35 cellular contexts compared by ENCODE assay signal in genomic region chr3:134944429-134944828, GRCh38.
DNase-seq lines count a peak whose midpoint lies in the region; ATAC-seq, FAIRE-seq and TF ChIP-seq lines count a peak whose summit lies in the region.
"Had no signal": no experiment of that assay in that cellular context is flagged by ENCODE, and none has a peak within 500 bp of the region (broad histone marks: within the 10 kb centered on the region; RNA-seq: fewer than 3 reads in every experiment).

No MANE protein-coding gene starts in this region.

- no TSS peak for BruUV-seq in HepG2 (replicated peaks; lab: Mats Ljungman, UMichigan)
- BruUV-seq in IMR-90 (replicated peaks; lab: Mats Ljungman, UMichigan), result no TSS peak
- BruUV-seq in K562 (replicated peaks; lab: Mats Ljungman, UMichigan), result no TSS peak

- in situ Hi-C loops in HepG2 (cut with HindIII; ENCODE audit: extremely low pct_ligation_motif_present, low pct_unique_long_range_greater_than_20kb) (no loop called here), IMR-90 (cut with MboI; ENCODE audit: low sequenced_read_pairs) (no loop called here), K562 (cut with MboI) (no loop called here)

- TF ChIP-seq EP300 in HepG2 (IDR thresholded peaks at IDR 0.05; ENCODE audit: low read depth in 2 of 2, low read length in 2 of 2) (no peak), HepG2 (CRISPR knock-in tag; IDR thresholded peaks at IDR 0.05; ENCODE audit: borderline replicate concordance) (no peak), A549 (IDR thresholded peaks at IDR 0.05) (no peak), K562 (IDR thresholded peaks at IDR 0.05; ENCODE audit: low read length) (no peak)

- no peak overlapping the region for H3K14ac ChIP-seq in IMR-90 (replicated peaks; ENCODE audit: low read depth, low read length)

- no peak overlapping the region for H2AK5ac ChIP-seq in IMR-90 (ENCODE audit: low read depth, low read length)

- H3K4me3 Mint-ChIP-seq in activated CD8-positive, alpha-beta T cell treated with anti-CD3 and anti-CD28 coated beads, Interleukin-2, amount 10 ng/mL, durations not matched to agents 7 days and 5 days, result no peak overlapping the region
- no peak overlapping the region for H3K4me3 Mint-ChIP-seq in naive thymus-derived CD8-positive, alpha-beta T cell
- H3K4me3 Mint-ChIP-seq: B cell; CD14-positive monocyte; CD4-positive, alpha-beta memory T cell; CD4-positive, alpha-beta T cell; CD4-positive, CD25-positive, alpha-beta regulatory T cell; CD8-positive, alpha-beta memory T cell; CD8-positive, alpha-beta T cell had no signal

- no peak overlapping the region for H2BK120ac ChIP-seq in IMR-90 (ENCODE audit: low read depth, low read length)

- TF ChIP-seq CTCF in HepG2 (CRISPR knock-in tag; IDR thresholded peaks at IDR 0.05) (no peak), right lobe of liver (IDR thresholded peaks at IDR 0.05) (no peak), A549 (IDR thresholded peaks at IDR 0.05) (no peak), IMR-90 (conservative IDR thresholded peaks at IDR 0.05; ENCODE audit: low read depth, low read length) (no peak), K562 (IDR thresholded peaks at IDR 0.05 in 2 of 3, conservative IDR thresholded peaks at IDR 0.05 in 1 of 3; ENCODE audit: insufficient read depth in 2 of 3, low read depth in 1 of 3, low read length in 3 of 3) (no peak), D721Med (IDR thresholded peaks at IDR 0.05; ENCODE audit: insufficient read depth, missing control alignments) (no peak)

- dilution Hi-C loops in IMR-90 (cut with HindIII; ENCODE audit: low sequenced_read_pairs, unreplicated experiment), result no loop called here

- H4K91ac ChIP-seq in IMR-90 (ENCODE audit: insufficient read depth, low read depth, low read length), result no peak overlapping the region

- TF ChIP-seq RAD21 in HepG2 (CRISPR knock-in tag; IDR thresholded peaks at IDR 0.05) (no peak), A549 (conservative IDR thresholded peaks at IDR 0.05 in 1 of 2, IDR thresholded peaks at IDR 0.05 in 1 of 2) (no peak), IMR-90 (IDR thresholded peaks at IDR 0.05; ENCODE audit: low read length) (no peak), K562 (CRISPR knock-in tag; conservative IDR thresholded peaks at IDR 0.05 in 1 of 2, IDR thresholded peaks at IDR 0.05 in 1 of 2) (no peak)

- H2AK9ac ChIP-seq in IMR-90 (replicated peaks; ENCODE audit: low read depth, low read length, poor library complexity), result no peak overlapping the region

- no peaks in the 10 kb centered on the region for H3K36me3 Mint-ChIP-seq in activated CD8-positive, alpha-beta T cell treated with anti-CD3 and anti-CD28 coated beads, Interleukin-2, amount 10 ng/mL, durations not matched to agents 7 days and 5 days (ENCODE audit: low read depth)
- no peaks in the 10 kb centered on the region for H3K36me3 Mint-ChIP-seq in naive thymus-derived CD8-positive, alpha-beta T cell
- H3K36me3 Mint-ChIP-seq: CD14-positive monocyte; CD4-positive, alpha-beta memory T cell; CD4-positive, CD25-positive, alpha-beta regulatory T cell; CD8-positive, alpha-beta memory T cell; CD8-positive, alpha-beta T cell had no signal

- H3K36me3 ChIP-seq in HepG2 (replicated peaks in 1 of 2; ENCODE audit: control insufficient read depth in 1 of 2, insufficient read depth in 2 of 2, low read length in 2 of 2) (no peaks in the 10 kb centered on the region), right lobe of liver (no peaks in the 10 kb centered on the region), IMR-90 (ENCODE audit: control insufficient read depth, insufficient read depth, low read length) (no peaks in the 10 kb centered on the region), K562 (ENCODE audit: control insufficient read depth, insufficient read depth, low read length) (no peaks in the 10 kb centered on the region)
- H3K36me3 ChIP-seq: BE2C; BLaER1; BLaER1 treated with 17β-estradiol and CSF1 and Interleukin-3, amounts not matched to agents 10 nM and 100 nM had no signal

- no peaks in the 10 kb centered on the region for H3K4me1 ChIP-seq in HepG2 (ENCODE audit: insufficient read depth, low read length)
- no peaks in the 10 kb centered on the region for H3K4me1 ChIP-seq in right lobe of liver
- no peaks in the 10 kb centered on the region for H3K4me1 ChIP-seq in A549
- H3K4me1 ChIP-seq in IMR-90 (ENCODE audit: control insufficient read depth, insufficient read depth, low read length), result no peaks in the 10 kb centered on the region
- H3K4me1 ChIP-seq in K562 (replicated peaks in 1 of 2; ENCODE audit: control insufficient read depth in 2 of 2, insufficient read depth in 2 of 2, low read length in 2 of 2), result no peaks in the 10 kb centered on the region
- H3K4me1 ChIP-seq: BE2C; BLaER1; BLaER1 treated with 17β-estradiol and CSF1 and Interleukin-3, amounts not matched to agents 10 nM and 100 nM; Caco-2 had no signal

- no peak overlapping the region for H3K23ac ChIP-seq in IMR-90 (ENCODE audit: low read depth, low read length)

- ATAC-seq in HepG2 (no peak), right lobe of liver (no peak), A549 (no peak), IMR-90 (ENCODE audit: low read depth) (no peak), K562 (no peak)
- ATAC-seq in activated CD8-positive, alpha-beta T cell treated with anti-CD3 and anti-CD28 coated beads, Interleukin-2, amount 10 ng/mL, durations not matched to agents 7 days and 5 days, result no peak
- ATAC-seq in naive thymus-derived CD8-positive, alpha-beta T cell, result no peak
- ATAC-seq: CD8-positive, alpha-beta T cell had no signal

- no peak overlapping the region for H3K56ac ChIP-seq in IMR-90 (ENCODE audit: extremely low read depth, insufficient read depth, low read length)

- TF ChIP-seq POLR2A in HepG2 (IDR thresholded peaks at IDR 0.05; ENCODE audit: insufficient read depth in 1 of 2, low read depth in 2 of 2, low read length in 2 of 2), result no peak
- no peak for TF ChIP-seq POLR2A in right lobe of liver (IDR thresholded peaks at IDR 0.05)
- TF ChIP-seq POLR2A in A549 (IDR thresholded peaks at IDR 0.05; ENCODE audit: low read length), result no peak
- TF ChIP-seq POLR2A in IMR-90 (IDR thresholded peaks at IDR 0.05; ENCODE audit: low read depth, low read length), result no peak
- no peak for TF ChIP-seq POLR2A in K562 (conservative IDR thresholded peaks at IDR 0.05)

- no peak overlapping the region for H3K4ac ChIP-seq in IMR-90 (ENCODE audit: low read depth, low read length)

- DNase-seq in HepG2 (ENCODE audit: low spot score), result no peak
- DNase-seq in right lobe of liver, result no peak
- DNase-seq in A549 (ENCODE audit: low read depth in 1 of 2, low spot score in 1 of 2), result no peak
- no peak for DNase-seq in IMR-90
- no peak for DNase-seq in K562 (ENCODE audit: extremely low read depth in 1 of 4, low spot score in 3 of 4)
- no peak for DNase-seq in D721Med (ENCODE audit: insufficient read length, low spot score)
- no peak for DNase-seq in activated CD8-positive, alpha-beta T cell treated with anti-CD3 and anti-CD28 coated beads, Interleukin-2, amount 10 ng/mL, durations not matched to agents 7 days and 5 days
- no peak for DNase-seq in naive thymus-derived CD8-positive, alpha-beta T cell
- DNase-seq: 8988T; ACHN; AML-193; BE2C; C1 segment of cervical spinal cord; Caco-2; Calu3; CD4-positive, alpha-beta memory T cell; CD4-positive, alpha-beta T cell; CD4-positive, CD25-positive, alpha-beta regulatory T cell; CD8-positive, alpha-beta memory T cell; CD8-positive, alpha-beta T cell; COR-L47; DMS 273 treated with DMSO at 0.1 percent for 48 hours; DMS153; DMS53; DMS79; DMS79 treated with DMSO at 0.1 percent for 48 hours; DND-41; EL had no signal

- no peak overlapping the region for H2AFZ ChIP-seq in HepG2 (ENCODE audit: low read length)
- H2AFZ ChIP-seq in IMR-90 (replicated peaks; ENCODE audit: low read length, poor library complexity), result no peak overlapping the region
- no peak overlapping the region for H2AFZ ChIP-seq in K562 (ENCODE audit: low read depth, low read length)

- H3K9me1 ChIP-seq in IMR-90 (ENCODE audit: insufficient read depth, low read length), result no peaks in the 10 kb centered on the region
- no peaks in the 10 kb centered on the region for H3K9me1 ChIP-seq in K562 (ENCODE audit: control insufficient read depth, insufficient read depth, low read length)

- no peak overlapping the region for H4K5ac ChIP-seq in IMR-90 (ENCODE audit: low read depth, low read length)

- H4K20me1 ChIP-seq in HepG2 (ENCODE audit: insufficient read depth, low read length) (no peaks in the 10 kb centered on the region), IMR-90 (ENCODE audit: insufficient read depth, low read length) (no peaks in the 10 kb centered on the region), K562 (replicated peaks; ENCODE audit: control insufficient read depth, insufficient read depth, low read length) (no peaks in the 10 kb centered on the region)
- H4K20me1 ChIP-seq: BLaER1; BLaER1 treated with 17β-estradiol and CSF1 and Interleukin-3, amounts not matched to agents 10 nM and 100 nM had no signal

- no peaks in the 10 kb centered on the region for H3K27me3 ChIP-seq in HepG2 (ENCODE audit: control insufficient read depth in 1 of 2, insufficient read depth in 2 of 2, low read length in 2 of 2)
- H3K27me3 ChIP-seq in right lobe of liver, result no peaks in the 10 kb centered on the region
- H3K27me3 ChIP-seq in IMR-90 (ENCODE audit: control insufficient read depth, insufficient read depth, low read length), result no peaks in the 10 kb centered on the region
- H3K27me3 ChIP-seq in K562 (ENCODE audit: control insufficient read depth in 2 of 2, insufficient read depth in 2 of 2, low read length in 2 of 2), result no peaks in the 10 kb centered on the region
- H3K27me3 ChIP-seq: BE2C; BLaER1; BLaER1 treated with 17β-estradiol and CSF1 and Interleukin-3, amounts not matched to agents 10 nM and 100 nM had no signal

- no peak overlapping the region for H3K4me3 ChIP-seq in HepG2 (replicated peaks in 1 of 3; ENCODE audit: insufficient read depth in 1 of 3, low read depth in 2 of 3, low read length in 3 of 3)
- no peak overlapping the region for H3K4me3 ChIP-seq in right lobe of liver
- no peak overlapping the region for H3K4me3 ChIP-seq in A549
- H3K4me3 ChIP-seq in IMR-90 (ENCODE audit: insufficient read depth, low read depth, low read length), result no peak overlapping the region
- H3K4me3 ChIP-seq in K562, result no peak overlapping the region
- H3K4me3 ChIP-seq: BLaER1; BLaER1 treated with 17β-estradiol and CSF1 and Interleukin-3, amounts not matched to agents 10 nM and 100 nM had no signal

- FAIRE-seq in HepG2 (lab: Jason Lieb, UNC) (no peak), A549 (lab: Jason Lieb, UNC) (no peak), K562 (lab: Jason Lieb, UNC) (no peak), D721Med (lab: Jason Lieb, UNC) (no peak)
- FAIRE-seq: A204.1 had no signal

- H3K9me3 ChIP-seq in HepG2 (ENCODE audit: low read length) (no peaks in the 10 kb centered on the region), right lobe of liver (no peaks in the 10 kb centered on the region), A549 (no peaks in the 10 kb centered on the region), IMR-90 (ENCODE audit: control insufficient read depth, insufficient read depth, low read length) (no peaks in the 10 kb centered on the region), K562 (replicated peaks; ENCODE audit: control insufficient read depth, insufficient read depth, low read depth, low read length) (no peaks in the 10 kb centered on the region)
- H3K9me3 ChIP-seq: BE2C; BLaER1; BLaER1 treated with 17β-estradiol and CSF1 and Interleukin-3, amounts not matched to agents 10 nM and 100 nM; Caco-2 had no signal

- H3K4me2 ChIP-seq in HepG2 (ENCODE audit: low read depth, low read length) (no peak overlapping the region), A549 (no peak overlapping the region), IMR-90 (ENCODE audit: low read depth, low read length) (no peak overlapping the region), K562 (ENCODE audit: insufficient read depth, low read length) (no peak overlapping the region)
- H3K4me2 ChIP-seq: BLaER1; BLaER1 treated with 17β-estradiol and CSF1 and Interleukin-3, amounts not matched to agents 10 nM and 100 nM had no signal

- H3K18ac ChIP-seq in IMR-90 (ENCODE audit: low read depth, low read length), result no peak overlapping the region

- no peak overlapping the region for H3K27ac Mint-ChIP-seq in activated CD8-positive, alpha-beta T cell treated with anti-CD3 and anti-CD28 coated beads, Interleukin-2, amount 10 ng/mL, durations not matched to agents 7 days and 5 days
- no peak overlapping the region for H3K27ac Mint-ChIP-seq in naive thymus-derived CD8-positive, alpha-beta T cell
- H3K27ac Mint-ChIP-seq: B cell; CD14-positive monocyte; CD4-positive, alpha-beta memory T cell; CD4-positive, alpha-beta T cell; CD4-positive, CD25-positive, alpha-beta regulatory T cell; CD8-positive, alpha-beta memory T cell; CD8-positive, alpha-beta T cell had no signal

- H3K9ac ChIP-seq in HepG2 (ENCODE audit: insufficient read depth, low read depth, low read length), result no peak overlapping the region
- no peak overlapping the region for H3K9ac ChIP-seq in IMR-90 (ENCODE audit: low read depth, low read length)
- H3K9ac ChIP-seq in K562 (ENCODE audit: insufficient read depth in 1 of 2, low read depth in 2 of 2, low read length in 2 of 2), result no peak overlapping the region
- H3K9ac ChIP-seq: BLaER1; BLaER1 treated with 17β-estradiol and CSF1 and Interleukin-3, amounts not matched to agents 10 nM and 100 nM had no signal

- H3K9me3 Mint-ChIP-seq in activated CD8-positive, alpha-beta T cell treated with anti-CD3 and anti-CD28 coated beads, Interleukin-2, amount 10 ng/mL, durations not matched to agents 7 days and 5 days (ENCODE audit: insufficient read depth), result no peaks in the 10 kb centered on the region
- peaks cover 0 to 6% (median 0%) of the 10 kb centered on the region in 9 donors for H3K9me3 Mint-ChIP-seq in naive thymus-derived CD8-positive, alpha-beta T cell
- H3K9me3 Mint-ChIP-seq: CD4-positive, alpha-beta T cell; CD8-positive, alpha-beta T cell had no signal

- H4K8ac ChIP-seq in IMR-90 (ENCODE audit: low read depth in 2 of 2, low read length in 2 of 2), result no peak overlapping the region

- 7% methylated on average over 1 of the region's 1 CpG for WGBS in HepG2 (ENCODE audit: low lambda C conversion rate)
- WGBS in right lobe of liver (ENCODE audit: insufficient coverage, low coverage, low lambda C conversion rate, missing lambda C conversion rate), result 61% methylated on average over 1 of the region's 1 CpG
- WGBS in A549 (ENCODE audit: missing lambda C conversion rate), result 0% methylated on average over 1 of the region's 1 CpG
- WGBS in IMR-90 (ENCODE audit: extremely low coverage in 2 of 2, insufficient read length in 1 of 2), 2 experiments, result no CpG with 5 or more reads among the region's 1 CpG
- 9% methylated on average over 1 of the region's 1 CpG for WGBS in K562 (ENCODE audit: insufficient coverage, low coverage, missing lambda C conversion rate)

- H3K79me2 ChIP-seq in HepG2 (ENCODE audit: insufficient read depth, low read length) (no peaks in the 10 kb centered on the region), K562 (ENCODE audit: control insufficient read depth, insufficient read depth, low read length) (no peaks in the 10 kb centered on the region)

- no peak overlapping the region for H2BK15ac ChIP-seq in IMR-90 (ENCODE audit: low read depth, low read length)

- intact Hi-C loops in HepG2 (cut with micrococcal nuclease; ENCODE audit: unreplicated experiment), result no loop called here
- intact Hi-C loops in right lobe of liver (cut with DNase I), result no loop called here
- intact Hi-C loops in IMR-90 (cut with micrococcal nuclease), result no loop called here
- intact Hi-C loops in K562 (cut with micrococcal nuclease), result no loop called here

- no peaks in the 10 kb centered on the region for H3K79me1 ChIP-seq in IMR-90 (ENCODE audit: low read depth in 1 of 2, low read length in 2 of 2)

- POLR2A ChIA-PET in HepG2 (lab: Yijun Ruan, JAX) (no interaction called here), A549 (lab: Yijun Ruan, JAX) (no interaction called here), IMR-90 (lab: Charles Lee; ENCODE audit: unreplicated experiment) (no interaction called here), K562 (lab: Yijun Ruan, JAX) (no interaction called here)
- POLR2A ChIA-PET in activated CD8-positive, alpha-beta T cell treated with anti-CD3 and anti-CD28 coated beads, Interleukin-2, amount 10 ng/mL, durations not matched to agents 7 days and 5 days (lab: Charles Lee), result no interaction called here
- POLR2A ChIA-PET in naive thymus-derived CD8-positive, alpha-beta T cell (lab: Charles Lee), result no interaction called here

- CTCF ChIA-PET in HepG2 (lab: Yijun Ruan, JAX; ENCODE audit: low intra/inter-chr PET ratio, low total read pairs) (no interaction called here), A549 (lab: Yijun Ruan, JAX) (no interaction called here), IMR-90 (lab: Yijun Ruan, JAX) (no interaction called here), K562 (lab: Yijun Ruan, JAX; ENCODE audit: low intra/inter-chr PET ratio) (no interaction called here)
- CTCF ChIA-PET in activated CD8-positive, alpha-beta T cell treated with anti-CD3 and anti-CD28 coated beads, Interleukin-2, amount 10 ng/mL, durations not matched to agents 7 days and 5 days (lab: Charles Lee), result no interaction called here

- H3K4me1 Mint-ChIP-seq in activated CD8-positive, alpha-beta T cell treated with anti-CD3 and anti-CD28 coated beads, Interleukin-2, amount 10 ng/mL, durations not matched to agents 7 days and 5 days (ENCODE audit: low read depth), result no peaks in the 10 kb centered on the region
- H3K4me1 Mint-ChIP-seq in naive thymus-derived CD8-positive, alpha-beta T cell, result peaks cover 0 to 2% (median 0%) of the 10 kb centered on the region in 4 donors
- H3K4me1 Mint-ChIP-seq: B cell; CD14-positive monocyte; CD4-positive, alpha-beta memory T cell; CD4-positive, CD25-positive, alpha-beta regulatory T cell; CD8-positive, alpha-beta memory T cell had no signal

- no peak overlapping the region for H2BK5ac ChIP-seq in IMR-90 (ENCODE audit: low read depth, low read length, poor library complexity, severe bottlenecking)

- H2BK20ac ChIP-seq in IMR-90 (ENCODE audit: low read depth, low read length), result no peak overlapping the region

- H3K27me3 Mint-ChIP-seq in activated CD8-positive, alpha-beta T cell treated with anti-CD3 and anti-CD28 coated beads, Interleukin-2, amount 10 ng/mL, durations not matched to agents 7 days and 5 days (ENCODE audit: low read depth), result no peaks in the 10 kb centered on the region
- peaks cover 0 to 11% (median 2%) of the 10 kb centered on the region in 5 donors for H3K27me3 Mint-ChIP-seq in naive thymus-derived CD8-positive, alpha-beta T cell
- H3K27me3 Mint-ChIP-seq: CD4-positive, alpha-beta memory T cell; CD4-positive, alpha-beta T cell; CD4-positive, CD25-positive, alpha-beta regulatory T cell; CD8-positive, alpha-beta memory T cell had no signal

- no peak overlapping the region for H3K27ac ChIP-seq in HepG2 (ENCODE audit: extremely low read length, insufficient read depth, low read length)
- H3K27ac ChIP-seq in right lobe of liver, result no peak overlapping the region
- no peak overlapping the region for H3K27ac ChIP-seq in A549
- no peak overlapping the region for H3K27ac ChIP-seq in IMR-90 (ENCODE audit: insufficient read depth, low read length)
- H3K27ac ChIP-seq in K562 (ENCODE audit: extremely low read depth, low read depth, low read length), result no peak overlapping the region
- H3K27ac ChIP-seq: 22Rv1; BLaER1; BLaER1 treated with 17β-estradiol and CSF1 and Interleukin-3, amounts not matched to agents 10 nM and 100 nM; C4-2B had no signal

Comparison
In these comparisons a context has a peak if more than half of its experiments do, and no peak if none do; other contexts are left out.
1. Of the 241 proteins assayed by ChIP-seq in both HepG2 and K562: peak only in HepG2: MAFF and MAFK; only in K562: none; in both: none; in neither: 239.